1 cellular context compared by ENCODE assay signal in genomic region chr1:205430631-205431305, GRCh38.
TF ChIP-seq lines count a peak whose summit lies in the region.

No MANE protein-coding gene starts in this region.

TF ChIP-seq in GM12878, 131 proteins besides CTCF, POLR2A, EP300 and RAD21 (continued from another document):
- TF ChIP-seq PRDM15 (CRISPR knock-in tag; IDR thresholded peaks at IDR 0.05) (no peak), ATF7 (IDR thresholded peaks at IDR 0.05; ENCODE audit: low read depth) (no peak; the same call in 1 of the 2 replicates), SMC3 (IDR thresholded peaks at IDR 0.05; ENCODE audit: borderline replicate concordance, low read length) (peak; percentile 27; the same call in 1 of the 2 replicates), POU2F2 (IDR thresholded peaks at IDR 0.05; ENCODE audit: borderline replicate concordance, low read depth, low read length) (no peak), GATAD2B (conservative IDR thresholded peaks at IDR 0.05; ENCODE audit: low read depth) (no peak), USF2 (IDR thresholded peaks at IDR 0.05; ENCODE audit: borderline replicate concordance, low read depth, low read length) (no peak), PAX8 (IDR thresholded peaks at IDR 0.05) (no peak), MTA2 (IDR thresholded peaks at IDR 0.05; ENCODE audit: low read depth) (0 out of 2 replicates have a peak, but pooled peaks have one; percentile 34), E2F4 (IDR thresholded peaks at IDR 0.05; ENCODE audit: low read depth, low read length) (0 out of 2 replicates have a peak, but pooled peaks have one; percentile 48), LARP7 (IDR thresholded peaks at IDR 0.05) (peak; percentile 48; the same call in 1 of the 2 replicates), TCF12 (IDR thresholded peaks at IDR 0.05; ENCODE audit: low read depth, low read length) (no peak), EGR1 (IDR thresholded peaks at IDR 0.05; ENCODE audit: borderline replicate concordance in 1 of 2, low read depth in 2 of 2, low read length in 2 of 2) (peak in 1 of 2 experiments; percentile 69; a peak in 2 of 3 replicates), ESRRA (IDR thresholded peaks at IDR 0.05; ENCODE audit: low read length) (no peak), NBN (IDR thresholded peaks at IDR 0.05) (0 out of 2 replicates have a peak, but pooled peaks have one; percentile 43), SMARCA5 (IDR thresholded peaks at IDR 0.05) (peak; percentile 57; the same call in 1 of the 2 replicates), ZNF384 (IDR thresholded peaks at IDR 0.05; ENCODE audit: borderline replicate concordance, low read depth, low read length) (no peak)
